In the genomic region with DNA sequence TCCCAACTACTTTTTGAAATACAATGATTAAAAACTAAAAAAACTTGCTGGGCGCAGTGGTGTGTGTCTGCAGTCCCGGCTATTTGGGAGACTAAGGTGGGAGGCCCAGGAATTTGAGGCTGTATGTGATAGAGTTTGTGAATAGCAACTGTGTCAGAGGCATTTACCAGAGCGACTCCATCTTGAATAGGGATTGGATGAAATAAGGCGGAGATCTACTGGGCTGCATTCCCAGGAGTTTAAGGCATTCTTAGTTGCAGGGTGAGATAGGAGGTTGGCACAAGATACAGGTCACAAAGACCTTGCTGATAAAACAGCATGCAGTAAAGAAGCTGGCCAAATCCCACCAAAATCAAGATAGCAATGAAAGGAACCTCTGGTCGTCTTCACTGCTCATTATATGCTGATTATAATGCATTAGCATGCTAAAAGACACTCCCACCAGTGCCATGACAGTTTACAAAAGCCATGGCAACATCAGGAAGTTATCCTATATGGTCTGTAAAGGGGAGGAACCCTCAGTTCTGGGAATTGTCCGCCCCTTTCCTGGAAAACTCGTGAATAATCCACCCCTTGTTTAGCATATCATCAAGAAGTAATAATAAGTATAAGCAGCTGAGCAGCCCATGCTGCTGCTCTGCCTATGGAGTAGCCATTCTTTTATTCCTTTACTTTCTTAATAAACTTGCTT, we compare ENCODE assay signal across 8 cellular contexts. TPM values are rescaled to one million over a fixed set of nuclear protein-coding genes. Genes with fewer than 3 reads are reported as not detected.
DNase-seq lines count a peak whose midpoint lies in the region; ATAC-seq and TF ChIP-seq lines count a peak whose summit lies in the region.
"Not testable (repeated sequence)": the region's sequence is repeated elsewhere in the genome, so short reads cannot be mapped to it uniquely, and the experiment has no call there.
"Had no signal": no experiment of that assay in that cellular context is flagged by ENCODE, and none has a peak within 500 bp of the region (broad histone marks: within the 10 kb centered on the region; RNA-seq: fewer than 3 reads in every experiment).

No MANE protein-coding gene starts in this region.

- peak overlapping the region; percentile 88 for H3K4me3 Mint-ChIP-seq in activated T-helper 17 cell treated with anti-CD3 and anti-CD28 coated beads, Interleukin-2, amount 50 U/mL, for 72 hours
- peak overlapping the region; percentile 83 for H3K4me3 Mint-ChIP-seq in central memory CD8-positive, alpha-beta T cell

- H3K27ac ChIP-seq in DND-41 (ENCODE audit: low read length); KMS-11: not testable (repeated sequence)
- H3K27ac ChIP-seq in RWPE2 (ENCODE audit: poor library complexity, severe bottlenecking) (peak overlapping the region; percentile 88), iPS-20b (ENCODE audit: low read length) (peak overlapping the region; percentile 88), neutrophil (peak overlapping the region; percentile 85)

- peaks cover 22% of the 10 kb centered on the region for H3K36me3 ChIP-seq in DND-41 (ENCODE audit: insufficient read depth, low read length)
- H3K36me3 ChIP-seq in KMS-11 (ENCODE audit: insufficient read depth); neutrophil: not testable (repeated sequence)
- H3K36me3 ChIP-seq in RWPE2 (ENCODE audit: low read depth) = peaks cover 25% of the 10 kb centered on the region
- peaks cover 10% of the 10 kb centered on the region; the same call in 1 of the 2 replicates for H3K36me3 ChIP-seq in iPS-20b (ENCODE audit: insufficient read depth, low read depth, low read length)

- not testable (repeated sequence) for H2AFZ ChIP-seq in DND-41 (ENCODE audit: low read depth, low read length); KMS-11 (ENCODE audit: low read depth)

- H3K36me3 Mint-ChIP-seq in activated T-helper 17 cell treated with anti-CD3 and anti-CD28 coated beads, Interleukin-2, amount 50 U/mL, for 72 hours (ENCODE audit: low read depth) = peaks cover 17% of the 10 kb centered on the region
- peaks cover 11% of the 10 kb centered on the region for H3K36me3 Mint-ChIP-seq in central memory CD8-positive, alpha-beta T cell (ENCODE audit: insufficient read depth)

- peaks cover 40% of the 10 kb centered on the region for H3K79me2 ChIP-seq in DND-41 (ENCODE audit: insufficient read depth, low read length)
- H3K79me2 ChIP-seq in KMS-11 (ENCODE audit: insufficient read depth, low read depth) = peaks cover 29% of the 10 kb centered on the region

- H3K4me1 ChIP-seq in DND-41 (ENCODE audit: insufficient read depth, low read length) (peaks cover 32% of the 10 kb centered on the region), KMS-11 (ENCODE audit: low read depth, poor library complexity, severe bottlenecking) (peaks cover 30% of the 10 kb centered on the region), RWPE2 (ENCODE audit: insufficient read depth, poor library complexity, severe bottlenecking) (peaks cover 24% of the 10 kb centered on the region), iPS-20b (ENCODE audit: insufficient read depth, low read length) (peaks cover 26% of the 10 kb centered on the region; the same call in 1 of the 2 replicates), neutrophil (ENCODE audit: control insufficient read depth in 1 of 2, insufficient read depth in 1 of 2, low read depth in 1 of 2, low read length in 1 of 2) (peaks cover 15 to 16% of the 10 kb centered on the region in 2 experiments)

- not testable (repeated sequence) for H3K27me3 Mint-ChIP-seq in activated T-helper 17 cell treated with anti-CD3 and anti-CD28 coated beads, Interleukin-2, amount 50 U/mL, for 72 hours
- H3K27me3 Mint-ChIP-seq in central memory CD8-positive, alpha-beta T cell = peaks cover 11% of the 10 kb centered on the region

- DNase-seq in DND-41; RWPE2 (ENCODE audit: low spot score); central memory CD8-positive, alpha-beta T cell (ENCODE audit: low spot score in 2 of 2): not testable (repeated sequence)

- H3K9me3 Mint-ChIP-seq in activated T-helper 17 cell treated with anti-CD3 and anti-CD28 coated beads, Interleukin-2, amount 50 U/mL, for 72 hours; central memory CD8-positive, alpha-beta T cell: not testable (repeated sequence)

- ATAC-seq in DND-41 (ENCODE audit: insufficient read depth, low read depth); RWPE2 (ENCODE audit: low read depth); activated T-helper 17 cell treated with anti-CD3 and anti-CD28 coated beads, Interleukin-2, amount 50 U/mL, for 72 hours (replicated peaks); central memory CD8-positive, alpha-beta T cell (replicated peaks; ENCODE audit: extremely low read depth, poor library complexity, severe bottlenecking): not testable (repeated sequence)

- H3K4me2 ChIP-seq in DND-41 (ENCODE audit: insufficient read depth, low read length) (peak overlapping the region; percentile 77), KMS-11 (0 out of 2 replicates have a peak overlapping the region, but pooled peaks have one; percentile 37)

- not testable (repeated sequence) for TF ChIP-seq CTCF in DND-41 (IDR thresholded peaks at IDR 0.05; ENCODE audit: borderline replicate concordance, extremely low read depth, low read length, poor library complexity, severe bottlenecking); KMS-11 (conservative IDR thresholded peaks at IDR 0.05; ENCODE audit: low read depth, low read length); RWPE2 (IDR thresholded peaks at IDR 0.05; ENCODE audit: poor library complexity, severe bottlenecking); neutrophil (IDR thresholded peaks at IDR 0.05)

- not testable (repeated sequence) for H3K9me3 ChIP-seq in DND-41 (ENCODE audit: insufficient read depth, low read length, severe bottlenecking); RWPE2 (ENCODE audit: severe bottlenecking); iPS-20b (ENCODE audit: insufficient read depth, low read depth, low read length); neutrophil

- peak overlapping the region; percentile 96 for H3K27ac Mint-ChIP-seq in activated T-helper 17 cell treated with anti-CD3 and anti-CD28 coated beads, Interleukin-2, amount 50 U/mL, for 72 hours
- H3K27ac Mint-ChIP-seq in central memory CD8-positive, alpha-beta T cell (ENCODE audit: low read depth) = not testable (repeated sequence)

- H4K20me1 ChIP-seq in DND-41 (ENCODE audit: insufficient read depth, low read length) = peaks cover 32% of the 10 kb centered on the region
- not testable (repeated sequence) for H4K20me1 ChIP-seq in KMS-11 (ENCODE audit: insufficient read depth)

- not testable (repeated sequence) for H3K27me3 ChIP-seq in DND-41 (ENCODE audit: insufficient read depth, low read length, poor library complexity); KMS-11 (ENCODE audit: insufficient read depth, low read depth); RWPE2 (ENCODE audit: insufficient read depth, poor library complexity, severe bottlenecking); iPS-20b (ENCODE audit: insufficient read depth, low read length); neutrophil

- 0 out of 4 replicates have a peak overlapping the region, but pooled peaks of 1 of the 2 experiments have one; percentile 67 for H3K4me3 ChIP-seq in DND-41 (ENCODE audit: low read depth in 1 of 2, low read length in 2 of 2)
- H3K4me3 ChIP-seq in KMS-11 (IDR thresholded peaks at IDR 0.05; ENCODE audit: insufficient read depth, low read depth, low read length); RWPE2 (ENCODE audit: severe bottlenecking); iPS-20b (ENCODE audit: low read length); neutrophil (ENCODE audit: low read depth in 1 of 2, low read length in 1 of 2): not testable (repeated sequence)

- H3K9ac ChIP-seq in DND-41 (ENCODE audit: low read depth, low read length) = 0 out of 2 replicates have a peak overlapping the region, but pooled peaks have one; percentile 73
- not testable (repeated sequence) for H3K9ac ChIP-seq in KMS-11; iPS-20b (ENCODE audit: low read depth, low read length)

- H3K4me1 Mint-ChIP-seq in activated T-helper 17 cell treated with anti-CD3 and anti-CD28 coated beads, Interleukin-2, amount 50 U/mL, for 72 hours = peaks cover 16% of the 10 kb centered on the region
- peaks cover 31% of the 10 kb centered on the region for H3K4me1 Mint-ChIP-seq in central memory CD8-positive, alpha-beta T cell

RNA-seq across cellular contexts. Expression of a gene that starts 1.8 kb away (rescaled TPM):
- total RNA-seq in activated T-helper 17 cell treated with anti-CD3 and anti-CD28 coated beads, Interleukin-2, amount 50 U/mL, for 72 hours = 10 to 100 TPM; 38.2 to 42.0 TPM

RNA-seq across cellular contexts. Expression of a gene that starts 51.8 kb away (rescaled TPM):
- 1 to 10 TPM in 1 of 2 donors, not detected in 1; 1.1 TPM for total RNA-seq in activated T-helper 17 cell treated with anti-CD3 and anti-CD28 coated beads, Interleukin-2, amount 50 U/mL, for 72 hours
- total RNA-seq: CD8-positive, alpha-beta T cell had no signal
